In the genomic region with DNA sequence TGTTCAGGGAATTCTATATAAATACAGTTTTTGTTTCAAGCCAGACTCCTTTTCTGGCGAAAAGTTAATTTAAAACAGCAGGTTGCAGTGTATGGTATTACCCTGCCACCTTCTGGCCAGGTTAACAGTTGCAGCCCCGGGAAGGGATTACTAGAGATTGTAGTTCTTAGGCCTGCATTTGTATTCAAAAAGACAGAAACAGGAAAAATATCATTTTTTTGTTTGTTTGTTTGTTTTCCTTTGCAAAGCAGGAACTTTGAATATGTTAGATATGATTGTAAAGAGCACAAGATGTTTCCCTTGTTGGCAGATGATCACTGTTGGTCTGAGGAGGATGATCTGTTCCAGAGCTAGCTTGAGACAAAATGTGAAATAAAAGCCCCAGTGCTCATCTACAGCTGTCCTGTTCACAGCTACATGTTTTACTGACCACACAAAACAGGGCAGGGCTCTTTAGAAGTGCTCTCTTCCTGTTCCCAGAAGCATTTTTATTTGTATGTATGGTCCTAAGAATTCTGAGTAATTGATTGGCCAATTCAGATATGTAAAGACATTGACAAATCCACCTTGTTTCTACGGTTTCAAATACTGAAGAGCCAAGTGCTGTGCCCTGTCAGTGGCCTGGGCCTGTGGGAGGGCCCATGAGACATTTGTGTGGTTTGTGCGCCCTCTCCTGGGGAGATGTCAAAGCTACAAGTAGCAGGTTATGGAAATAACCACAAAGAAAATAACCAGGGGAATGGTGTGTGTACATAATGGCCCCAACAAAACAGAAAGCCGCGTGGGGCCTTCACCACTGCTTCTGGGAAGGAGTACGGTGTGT, we compare ENCODE assay signal across 9 cellular contexts. TPM values are rescaled to one million over a fixed set of nuclear protein-coding genes. Genes with fewer than 3 reads are reported as not detected.
DNase-seq lines count a peak whose midpoint lies in the region; ATAC-seq and TF ChIP-seq lines count a peak whose summit lies in the region.
"Had no signal": no experiment of that assay in that cellular context is flagged by ENCODE, and none has a peak within 500 bp of the region (broad histone marks: within the 10 kb centered on the region; RNA-seq: fewer than 3 reads in every experiment).

No MANE protein-coding gene starts in this region.

- H3K9me3 ChIP-seq in osteoblast (ENCODE audit: low read depth, low read length) (no peaks in the 10 kb centered on the region), thoracic aorta (no peaks in the 10 kb centered on the region)

- H2AFZ ChIP-seq in osteoblast (ENCODE audit: low read length), result no peak overlapping the region

- peaks cover 54% of the 10 kb centered on the region for H3K36me3 ChIP-seq in osteoblast (ENCODE audit: insufficient read depth, low read length)
- H3K36me3 ChIP-seq in thoracic aorta, result peaks cover 6% of the 10 kb centered on the region

- H3K79me2 ChIP-seq in osteoblast (ENCODE audit: insufficient read depth, low read length), result no peaks in the 10 kb centered on the region

- in situ Hi-C loops in KBM-7 (cut with MboI; ENCODE audit: low pct_unique_long_range_greater_than_20kb, low sequenced_read_pairs), result loop anchor here (25.0 kb wide), 1 partner anchor 325 kb away; no protein-coding TSS in a partner anchor

- H3K27ac ChIP-seq in osteoblast (ENCODE audit: low read depth, low read length), result peak overlapping the region; percentile 42
- H3K27ac ChIP-seq in thoracic aorta, result peak overlapping the region in 1 of 2 donors; percentile 5

- TF ChIP-seq CTCF in osteoblast (IDR thresholded peaks at IDR 0.05; ENCODE audit: extremely low read depth, low read depth, low read length) (peak; percentile 77), thoracic aorta (IDR thresholded peaks at IDR 0.05) (peak; percentile 66)

- H3K4me1 ChIP-seq in osteoblast (ENCODE audit: insufficient read depth, low read length) (peaks cover 19% of the 10 kb centered on the region), thoracic aorta (ENCODE audit: control insufficient read depth in 1 of 2, low read depth in 2 of 2) (peaks cover 0 to 7% of the 10 kb centered on the region in 2 donors)

- DNase-seq in ELR (ENCODE audit: low read depth), result peak; percentile 79
- peak; percentile 78 for DNase-seq in KBM-7
- DNase-seq in SIG-M5 treated with dmso at 0.1 percent for 504 hours (lab: John Stamatoyannopoulos, UW; ENCODE audit: unreplicated experiment), result peak; percentile 58
- DNase-seq in activated gamma-delta T cell treated with anti-CD3 and anti-CD28 coated beads, Interleukin-2, amount 50 U/mL, for 16 hours (ENCODE audit: low read depth), result peak; percentile 44
- DNase-seq in foreskin melanocyte, result peak; percentile 57
- peak; percentile 47 for DNase-seq in osteoblast (ENCODE audit: insufficient read length, low spot score, missing footprints)
- DNase-seq in thoracic aorta (ENCODE audit: low spot score), result peak; percentile 59

- H3K4me2 ChIP-seq in osteoblast (ENCODE audit: insufficient read depth, low read length), result no peak overlapping the region

- no peaks in the 10 kb centered on the region for H3K27me3 ChIP-seq in osteoblast (ENCODE audit: insufficient read depth, low read length)
- H3K27me3 ChIP-seq in thoracic aorta (replicated peaks; ENCODE audit: insufficient read depth), result no peaks in the 10 kb centered on the region

- ATAC-seq in GM21723 (IDR thresholded peaks at IDR 0.05; ENCODE audit: unreplicated experiment) (peak; percentile 96), thoracic aorta (ENCODE audit: insufficient number of reproducible peaks, low FRiP score, low read depth) (peak; percentile 40)

- H3K4me3 ChIP-seq in osteoblast (ENCODE audit: insufficient read depth, low read length) (no peak overlapping the region), thoracic aorta (no peak overlapping the region)

- peaks cover 4% of the 10 kb centered on the region for H4K20me1 ChIP-seq in osteoblast (ENCODE audit: insufficient read depth, low read length)

RNA-seq across cellular contexts. Expression of a gene that starts 57.9 kb away (rescaled TPM):
- not detected in 2 replicates for total RNA-seq in osteoblast
- total RNA-seq in thoracic aorta, result not detected
- total RNA-seq: temporal lobe had no signal
